ENCODE assay signal across 12 cellular contexts in genomic region chr3:159787794-159788205, GRCh38. TPM values are rescaled to one million over a fixed set of nuclear protein-coding genes. Genes with fewer than 3 reads are reported as not detected.
DNase-seq lines count a peak whose midpoint lies in the region; ATAC-seq and TF ChIP-seq lines count a peak whose summit lies in the region.
"Had no signal": no experiment of that assay in that cellular context is flagged by ENCODE, and none has a peak within 500 bp of the region (broad histone marks: within the 10 kb centered on the region; RNA-seq: fewer than 3 reads in every experiment).

No MANE protein-coding gene starts in this region.

- in situ Hi-C loops in GM23248 (cut with MboI): no loop called here

- TF ChIP-seq CTCF in fibroblast of villous mesenchyme (IDR thresholded peaks at IDR 0.05; ENCODE audit: insufficient read depth, low read depth, low read length): no peak
- no peak for TF ChIP-seq CTCF in parathyroid adenoma (IDR thresholded peaks at IDR 0.05)

- no peaks in the 10 kb centered on the region for H3K9me2 ChIP-seq in GM23248 (ENCODE audit: insufficient read depth)

- H3K79me2 ChIP-seq in GM23248 (ENCODE audit: insufficient read depth) (peaks cover 100% of the 10 kb centered on the region), parathyroid adenoma (no peaks in the 10 kb centered on the region)

- 53 to 77% methylated on average over 5 of the region's 5 CpGs for WGBS in GM23248 (ENCODE audit: low coverage in 1 of 2, low lambda C conversion rate in 2 of 2, missing lambda C conversion rate in 2 of 2), 2 experiments

- H3K36me3 ChIP-seq in GM23248 (ENCODE audit: low read depth) (no peaks in the 10 kb centered on the region), parathyroid adenoma (ENCODE audit: control insufficient read depth, insufficient read depth, low read length) (no peaks in the 10 kb centered on the region)
- H3K36me3 ChIP-seq: thyroid gland had no signal

- H3F3A ChIP-seq in GM23248 (ENCODE audit: insufficient read depth): peaks cover 23% of the 10 kb centered on the region

- H3K4me1 ChIP-seq in GM23248 (ENCODE audit: insufficient read depth) (peaks cover 50% of the 10 kb centered on the region), parathyroid adenoma (peaks cover 15% of the 10 kb centered on the region)

- no peak overlapping the region for H3K27ac Mint-ChIP-seq in activated naive CD4-positive, alpha-beta T cell treated with anti-CD3 and anti-CD28 coated beads, Interleukin-2, amount 50 U/mL, for 72 hours

- H3K27me3 ChIP-seq in GM23248 (replicated peaks; ENCODE audit: insufficient read depth): no peaks in the 10 kb centered on the region
- no peaks in the 10 kb centered on the region for H3K27me3 ChIP-seq in parathyroid adenoma (ENCODE audit: control insufficient read depth, insufficient read depth, low read length)
- H3K27me3 ChIP-seq: thyroid gland had no signal

- H3K36me3 Mint-ChIP-seq in activated naive CD4-positive, alpha-beta T cell treated with anti-CD3 and anti-CD28 coated beads, Interleukin-2, amount 50 U/mL, for 72 hours: no peaks in the 10 kb centered on the region

- peak; percentile 46 for DNase-seq in GM23248
- DNase-seq in SW480 (ENCODE audit: low spot score): peak; percentile 36
- peak; percentile 96 for DNase-seq in fibroblast of villous mesenchyme (ENCODE audit: low read depth)
- no peak for DNase-seq in activated naive CD4-positive, alpha-beta T cell treated with anti-CD3 and anti-CD28 coated beads, Interleukin-2, amount 50 U/mL, for 72 hours (ENCODE audit: low spot score in 2 of 2)
- DNase-seq: effector CD8-positive, alpha-beta T cell; KG1; NCI-H526 treated with DMSO at 0.1 percent for 48 hours; thyroid gland had no signal

- H3K9me3 ChIP-seq in GM23248 (ENCODE audit: low read depth) (no peaks in the 10 kb centered on the region), parathyroid adenoma (ENCODE audit: control insufficient read depth, low read length) (no peaks in the 10 kb centered on the region)
- H3K9me3 ChIP-seq: thyroid gland had no signal

- peak overlapping the region; percentile 58 for H3K27ac ChIP-seq in GM23248
- H3K27ac ChIP-seq in parathyroid adenoma: peak overlapping the region; percentile 13
- H3K27ac ChIP-seq: thyroid gland had no signal

- H3K4me2 ChIP-seq in GM23248 (ENCODE audit: unreplicated experiment) (peak overlapping the region; percentile 72), parathyroid adenoma (ENCODE audit: low read length) (peak overlapping the region; percentile 0)

- peak overlapping the region; percentile 18; the same call in 1 of the 2 replicates for H3K9ac ChIP-seq in GM23248
- H3K9ac ChIP-seq in parathyroid adenoma: no peak overlapping the region

- no peak overlapping the region for H3K4me3 ChIP-seq in GM23248
- H3K4me3 ChIP-seq in fibroblast of villous mesenchyme (ENCODE audit: low read depth, low read length): no peak overlapping the region
- no peak overlapping the region for H3K4me3 ChIP-seq in parathyroid adenoma (ENCODE audit: low read depth, low read length)
- H3K4me3 ChIP-seq: thyroid gland had no signal

- no peaks in the 10 kb centered on the region for H3K9me3 Mint-ChIP-seq in activated naive CD4-positive, alpha-beta T cell treated with anti-CD3 and anti-CD28 coated beads, Interleukin-2, amount 50 U/mL, for 72 hours

- H2AFZ ChIP-seq in GM23248 (no peak overlapping the region), parathyroid adenoma (peak overlapping the region; percentile 45)

- H4K20me1 ChIP-seq in GM23248 (ENCODE audit: insufficient read depth): no peaks in the 10 kb centered on the region

- no peak for ATAC-seq in activated naive CD4-positive, alpha-beta T cell treated with anti-CD3 and anti-CD28 coated beads, Interleukin-2, amount 50 U/mL, for 72 hours
- ATAC-seq in HG03342 (IDR thresholded peaks at IDR 0.05; ENCODE audit: unreplicated experiment) (no peak), GM19467 (IDR thresholded peaks at IDR 0.05; ENCODE audit: unreplicated experiment) (no peak), GM18873 (IDR thresholded peaks at IDR 0.05; ENCODE audit: low FRiP score, unreplicated experiment) (no peak)

RNA-seq across cellular contexts. Expression of gene SCHIP1, which starts 51.9 kb away (rescaled TPM):
- 2.7 and 2.9 TPM in 2 replicates for total RNA-seq in GM23248 (2014; rRNA removed; shearing (Covaris generic))
- 0.98 and 2.0 TPM in 2 replicates for polyA plus RNA-seq in GM23248 (2016; fragmentation: Nextera tagmentation; extraction: Ambion mirVana)
- total RNA-seq in fibroblast of villous mesenchyme: 2.3 and 4.7 TPM in 2 replicates
- not detected for total RNA-seq in activated naive CD4-positive, alpha-beta T cell treated with anti-CD3 and anti-CD28 coated beads, Interleukin-2, amount 50 U/mL, for 72 hours

Comparison
In these comparisons a context has a peak if more than half of its experiments do, and no peak if none do; other contexts are left out.
1. DNase-seq: peak in GM23248 (single experiment), SW480 (single experiment) and fibroblast of villous mesenchyme (single experiment); none in activated naive CD4-positive, alpha-beta T cell treated with anti-CD3 and anti-CD28 coated beads, Interleukin-2, amount 50 U/mL, for 72 hours (0 of 2).